In the genomic region with DNA sequence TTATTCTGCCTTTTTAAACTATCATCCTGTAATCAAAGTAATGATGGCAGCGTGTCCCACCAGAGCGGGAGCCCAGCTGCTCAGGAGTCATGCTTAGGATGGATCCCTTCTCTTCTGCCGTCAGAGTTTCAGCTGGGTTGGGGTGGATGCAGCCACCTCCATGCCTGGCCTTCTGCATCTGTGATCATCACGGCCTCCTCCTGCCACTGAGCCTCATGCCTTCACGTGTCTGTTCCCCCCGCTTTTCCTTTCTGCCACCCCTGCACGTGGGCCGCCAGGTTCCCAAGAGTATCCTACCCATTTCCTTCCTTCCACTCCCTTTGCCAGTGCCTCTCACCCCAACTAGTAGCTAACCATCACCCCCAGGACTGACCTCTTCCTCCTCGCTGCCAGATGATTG, we compare ENCODE assay signal across 23 cellular contexts.
"Had no signal": no experiment of that assay in that cellular context is flagged by ENCODE, and none has a peak within 500 bp of the region (broad histone marks: within the 10 kb centered on the region; RNA-seq: fewer than 3 reads in every experiment).

No MANE protein-coding gene starts in this region.

- H3K4me1 ChIP-seq: left lung, lower lobe of right lung, right atrium auricular region, right lobe of liver, stomach, suprapubic skin, tibial artery, upper lobe of right lung had no signal

- ATAC-seq: left cardiac atrium; left lung; naive thymus-derived CD8-positive, alpha-beta T cell; stimulated activated naive B cell treated with anti-CD40 and anti-IgM and Interleukin-4, amounts not matched to agents 10 μg/mL and 1 μg/mL and 100 μg/mL, for 72 hours; stimulated activated naive CD8-positive, alpha-beta T cell treated with anti-CD3 and anti-CD28 coated beads, Interleukin-15, Interleukin-2, amounts not matched to agents 100 U/mL and 50 U/mL, for 24 hours; upper lobe of right lung had no signal

- H3K27ac Mint-ChIP-seq: naive thymus-derived CD8-positive, alpha-beta T cell; neural progenitor cell; stimulated activated naive B cell treated with anti-CD40 and anti-IgM and Interleukin-4, amounts not matched to agents 10 μg/mL and 1 μg/mL and 100 μg/mL, for 72 hours had no signal

- H3K9me3 Mint-ChIP-seq: nephron had no signal

- H3K4me3 ChIP-seq: left lung, lower lobe of right lung, neural progenitor cell, ovary, right atrium auricular region, right lobe of liver, skin epidermis, stomach, suprapubic skin, thoracic aorta, tibial artery, upper lobe of right lung had no signal

- H3K4me3 Mint-ChIP-seq: naive thymus-derived CD8-positive, alpha-beta T cell; nephron; neural progenitor cell; stimulated activated naive B cell treated with anti-CD40 and anti-IgM and Interleukin-4, amounts not matched to agents 10 μg/mL and 1 μg/mL and 100 μg/mL, for 72 hours had no signal

- H3K9me3 ChIP-seq: left lung, lower lobe of right lung, ovary, right atrium auricular region, right lobe of liver, stomach, suprapubic skin, thoracic aorta, tibial artery, upper lobe of right lung had no signal

- H3K36me3 ChIP-seq: neural progenitor cell, ovary had no signal

- H3K27ac ChIP-seq: left lung, lower lobe of right lung, neural progenitor cell, ovary, right atrium auricular region, right lobe of liver, stomach, suprapubic skin, thoracic aorta, tibial artery, upper lobe of right lung had no signal

- H3K4me1 Mint-ChIP-seq: stimulated activated naive B cell treated with anti-CD40 and anti-IgM and Interleukin-4, amounts not matched to agents 10 μg/mL and 1 μg/mL and 100 μg/mL, for 72 hours had no signal

- H3K36me3 Mint-ChIP-seq: naive thymus-derived CD8-positive, alpha-beta T cell; stimulated activated naive B cell treated with anti-CD40 and anti-IgM and Interleukin-4, amounts not matched to agents 10 μg/mL and 1 μg/mL and 100 μg/mL, for 72 hours had no signal

- H3K27me3 Mint-ChIP-seq: stimulated activated naive B cell treated with anti-CD40 and anti-IgM and Interleukin-4, amounts not matched to agents 10 μg/mL and 1 μg/mL and 100 μg/mL, for 72 hours had no signal

- DNase-seq: kidney glomerular epithelial cell; left cardiac atrium; left lung; lower lobe of right lung; naive thymus-derived CD8-positive, alpha-beta T cell; right lobe of liver; stimulated activated CD4-positive, alpha-beta T cell treated with anti-CD3 and anti-CD28 coated beads, Interleukin-12 subunit alpha, Interleukin-12 subunit beta, amount 100 ng/mL, for 4 hours; stimulated activated CD4-positive, alpha-beta T cell treated with anti-CD3 and anti-CD28 coated beads, Interleukin-15, amount 100 ng/mL, for 24 hours; stimulated activated CD4-positive, alpha-beta T cell treated with anti-CD3 and anti-CD28 coated beads, Interleukin-2, amount 100 ng/mL, for 24 hours; stimulated activated CD4-positive, alpha-beta T cell treated with anti-CD3 and anti-CD28 coated beads, Interleukin-4, amount 100 ng/mL, for 1 hour; stimulated activated naive B cell treated with anti-CD40 and anti-IgM and Interleukin-4, amounts not matched to agents 10 μg/mL and 1 μg/mL and 100 μg/mL, for 72 hours; stimulated activated naive CD8-positive, alpha-beta T cell treated with anti-CD3 and anti-CD28 coated beads, Interleukin-15, Interleukin-2, amounts not matched to agents 100 U/mL and 50 U/mL, for 24 hours; stomach; trophoblast cell; upper lobe of right lung had no signal

- H3K9ac ChIP-seq: neural progenitor cell had no signal

- H3K27me3 ChIP-seq: left lung, neural progenitor cell, ovary, right atrium auricular region, right lobe of liver, stomach, suprapubic skin, tibial artery, upper lobe of right lung had no signal
